ENCODE assay signal across 33 cellular contexts in the genomic region with DNA sequence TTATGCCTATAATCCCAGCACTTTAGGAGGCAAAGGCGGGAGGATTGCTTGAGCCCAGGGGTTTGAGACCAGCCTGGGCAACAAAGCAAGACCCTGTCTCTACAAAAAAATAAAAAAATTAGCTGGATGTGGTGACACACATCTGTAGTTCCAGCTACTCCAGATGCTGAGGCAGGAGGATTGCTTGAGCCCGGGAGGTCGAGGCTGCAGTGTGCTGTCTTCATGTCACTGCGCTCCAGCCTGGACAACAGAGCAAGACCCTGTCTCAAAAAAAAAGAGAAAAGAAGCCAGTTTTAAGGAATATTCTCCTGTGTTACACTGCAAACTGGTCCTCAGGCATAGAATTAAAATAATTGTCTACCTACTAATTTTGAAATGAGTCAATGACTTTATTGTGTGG.
"Had no signal": no experiment of that assay in that cellular context is flagged by ENCODE, and none has a peak within 500 bp of the region (broad histone marks: within the 10 kb centered on the region; RNA-seq: fewer than 3 reads in every experiment).

No MANE protein-coding gene starts in this region.

- DNase-seq: activated CD4-positive, alpha-beta memory T cell treated with anti-CD3 and anti-CD28 coated beads, Interleukin-2, amount 10 ng/mL, durations not matched to agents 7 days and 5 days; activated CD4-positive, alpha-beta T cell treated with anti-CD3 and anti-CD28 coated beads for 1 hour; activated CD4-positive, alpha-beta T cell treated with anti-CD3 and anti-CD28 coated beads for 36 hours; activated CD4-positive, alpha-beta T cell treated with anti-CD3 and anti-CD28 coated beads for 48 hours; activated CD4-positive, alpha-beta T cell treated with anti-CD3 and anti-CD28 coated beads, Interleukin-2, amount 10 ng/mL, durations not matched to agents 7 days and 5 days; activated CD4-positive, alpha-beta T cell treated with anti-CD3 and anti-CD28 coated beads, Interleukin-2, amount 50 U/mL, for 48 hours; activated CD4-positive, CD25-positive, alpha-beta regulatory T cell; activated CD8-positive, alpha-beta memory T cell treated with anti-CD3 and anti-CD28 coated beads for 24 hours; activated CD8-positive, alpha-beta memory T cell treated with anti-CD3 and anti-CD28 coated beads, Interleukin-2, amount 10 ng/mL, durations not matched to agents 7 days and 5 days; activated CD8-positive, alpha-beta memory T cell treated with anti-CD3 and anti-CD28 coated beads, Interleukin-2, amount 50 U/mL, for 48 hours; activated CD8-positive, alpha-beta T cell treated with anti-CD3 and anti-CD28 coated beads, Interleukin-2, amount 10 ng/mL, durations not matched to agents 7 days and 5 days; activated effector memory CD4-positive, alpha-beta T cell treated with Interleukin-2 at 50 U/mL for 16 hours; activated gamma-delta T cell; activated naive CD4-positive, alpha-beta T cell treated with anti-CD3 and anti-CD28 coated beads for 36 hours; activated naive CD4-positive, alpha-beta T cell treated with anti-CD3 and anti-CD28 coated beads, Interleukin-2, amount 50 U/mL, for 16 hours; activated naive CD8-positive, alpha-beta T cell treated with anti-CD3 and anti-CD28 coated beads for 36 hours; activated T-cell treated with anti-CD3 and anti-CD28 coated beads, Interleukin-2, amount 50 U/mL, for 24 hours; activated T-cell treated with anti-CD3 and anti-CD28 coated beads, Interleukin-2, amount 50 U/mL, for 48 hours; adrenal gland; amniotic stem cell; aorta; body of pancreas; brain microvascular endothelial cell; central memory CD4-positive, alpha-beta T cell; T-helper 2 cell; T-helper 9 cell had no signal

- H3K27me3 Mint-ChIP-seq: activated CD4-positive, alpha-beta memory T cell treated with anti-CD3 and anti-CD28 coated beads, Interleukin-2, amount 10 ng/mL, durations not matched to agents 7 days and 5 days; activated CD4-positive, alpha-beta T cell treated with anti-CD3 and anti-CD28 coated beads for 36 hours; activated CD4-positive, alpha-beta T cell treated with anti-CD3 and anti-CD28 coated beads, Interleukin-2, amount 10 ng/mL, durations not matched to agents 7 days and 5 days; activated CD8-positive, alpha-beta memory T cell treated with anti-CD3 and anti-CD28 coated beads, Interleukin-2, amount 10 ng/mL, durations not matched to agents 7 days and 5 days; activated naive CD8-positive, alpha-beta T cell treated with anti-CD3 and anti-CD28 coated beads for 36 hours; activated T-cell treated with anti-CD3 and anti-CD28 coated beads, Interleukin-2, amount 50 U/mL, for 24 hours had no signal

- H3K27me3 ChIP-seq: adrenal gland, body of pancreas, brain microvascular endothelial cell, breast epithelium had no signal

- H3K4me3 Mint-ChIP-seq: activated CD4-positive, alpha-beta memory T cell treated with anti-CD3 and anti-CD28 coated beads, Interleukin-2, amount 10 ng/mL, durations not matched to agents 7 days and 5 days; activated CD4-positive, alpha-beta T cell treated with anti-CD3 and anti-CD28 coated beads for 36 hours; activated CD4-positive, alpha-beta T cell treated with anti-CD3 and anti-CD28 coated beads, Interleukin-2, amount 10 ng/mL, durations not matched to agents 7 days and 5 days; activated CD8-positive, alpha-beta memory T cell treated with anti-CD3 and anti-CD28 coated beads, Interleukin-2, amount 10 ng/mL, durations not matched to agents 7 days and 5 days; activated CD8-positive, alpha-beta T cell treated with anti-CD3 and anti-CD28 coated beads, Interleukin-2, amount 10 ng/mL, durations not matched to agents 7 days and 5 days; activated naive CD4-positive, alpha-beta T cell treated with anti-CD3 and anti-CD28 coated beads for 36 hours; activated naive CD8-positive, alpha-beta T cell treated with anti-CD3 and anti-CD28 coated beads for 36 hours; activated T-cell treated with anti-CD3 and anti-CD28 coated beads, Interleukin-2, amount 50 U/mL, for 24 hours; T-helper 1 cell treated with Interleukin-12 subunit alpha and Interleukin-12 subunit beta and Interleukin-4 antibody, amounts not matched to agents 30 μg/mL and 1 μg/mL, for 36 hours; T-helper 2 cell treated with Interferon-gamma antibody and Interleukin-4, amounts not matched to agents 5 μg/mL and 100 μg/mL, for 36 hours had no signal

- H3K4me1 ChIP-seq: body of pancreas, breast epithelium had no signal

- H3K27ac ChIP-seq: adrenal gland, body of pancreas, brain microvascular endothelial cell, breast epithelium, VCaP had no signal

- H3K27ac Mint-ChIP-seq: activated CD4-positive, alpha-beta memory T cell treated with anti-CD3 and anti-CD28 coated beads, Interleukin-2, amount 10 ng/mL, durations not matched to agents 7 days and 5 days; activated CD4-positive, alpha-beta T cell treated with anti-CD3 and anti-CD28 coated beads for 36 hours; activated CD4-positive, alpha-beta T cell treated with anti-CD3 and anti-CD28 coated beads, Interleukin-2, amount 10 ng/mL, durations not matched to agents 7 days and 5 days; activated CD8-positive, alpha-beta memory T cell treated with anti-CD3 and anti-CD28 coated beads, Interleukin-2, amount 10 ng/mL, durations not matched to agents 7 days and 5 days; activated CD8-positive, alpha-beta T cell treated with anti-CD3 and anti-CD28 coated beads, Interleukin-2, amount 10 ng/mL, durations not matched to agents 7 days and 5 days; activated naive CD4-positive, alpha-beta T cell treated with anti-CD3 and anti-CD28 coated beads for 36 hours; activated naive CD4-positive, alpha-beta T cell treated with anti-CD3 and anti-CD28 coated beads, Interleukin-2, amount 50 U/mL, for 72 hours; activated naive CD8-positive, alpha-beta T cell treated with anti-CD3 and anti-CD28 coated beads for 36 hours; activated T-cell treated with anti-CD3 and anti-CD28 coated beads, Interleukin-2, amount 50 U/mL, for 24 hours; activated T-helper 2 cell treated with anti-CD3 and anti-CD28 coated beads, Interferon-gamma antibody, Interleukin-2, Interleukin-4, amounts not matched to agents 10 μg/mL and 5 μg/mL and 100 μg/mL, durations not matched to agents 14 hours and 24 hours and 36 hours; T-helper 1 cell treated with Interleukin-12 subunit alpha and Interleukin-12 subunit beta and Interleukin-4 antibody, amounts not matched to agents 30 μg/mL and 1 μg/mL, for 36 hours; T-helper 2 cell treated with Interferon-gamma antibody and Interleukin-4, amounts not matched to agents 5 μg/mL and 100 μg/mL, for 36 hours had no signal

- H3K4me3 ChIP-seq: adrenal gland, body of pancreas, breast epithelium had no signal

- ATAC-seq: activated CD4-positive, alpha-beta T cell treated with anti-CD3 and anti-CD28 coated beads for 36 hours; activated CD4-positive, CD25-positive, alpha-beta regulatory T cell treated with anti-CD3 and anti-CD28 coated beads, Interleukin-2, amount 50 U/mL, for 24 hours; activated CD8-positive, alpha-beta memory T cell treated with anti-CD3 and anti-CD28 coated beads, Interleukin-2, amount 10 ng/mL, durations not matched to agents 7 days and 5 days; activated CD8-positive, alpha-beta T cell treated with anti-CD3 and anti-CD28 coated beads, Interleukin-2, amount 10 ng/mL, durations not matched to agents 7 days and 5 days; activated naive CD4-positive, alpha-beta T cell treated with anti-CD3 and anti-CD28 coated beads, Interleukin-2, amount 50 U/mL, for 72 hours; body of pancreas had no signal

- H3K9me3 ChIP-seq: adrenal gland, body of pancreas, breast epithelium had no signal

- H3K36me3 ChIP-seq: breast epithelium had no signal
